23 cellular contexts compared by ENCODE assay signal in genomic region chr1:6738987-6739386, GRCh38. TPM values are rescaled to one million over a fixed set of nuclear protein-coding genes. Genes with fewer than 3 reads are reported as not detected.
DNase-seq lines count a peak whose midpoint lies in the region; ATAC-seq, FAIRE-seq and TF ChIP-seq lines count a peak whose summit lies in the region.
"Had no signal": no experiment of that assay in that cellular context is flagged by ENCODE, and none has a peak within 500 bp of the region (broad histone marks: within the 10 kb centered on the region; RNA-seq: fewer than 3 reads in every experiment).

No MANE protein-coding gene starts in this region.

- H3K36me3 Mint-ChIP-seq in activated naive CD8-positive, alpha-beta T cell treated with anti-CD3 and anti-CD28 coated beads for 36 hours = no peaks in the 10 kb centered on the region
- H3K36me3 Mint-ChIP-seq: CD14-positive monocyte; CD8-positive, alpha-beta T cell; IgD-negative memory B cell had no signal

- in situ Hi-C loops in GM12878 (cut with MboI) = no loop called here

- no peaks in the 10 kb centered on the region for H3K36me3 ChIP-seq in HCT116 (ENCODE audit: control insufficient read depth in 1 of 2, insufficient read depth in 2 of 2, low read length in 2 of 2)
- H3K36me3 ChIP-seq in GM12878 (ENCODE audit: control insufficient read depth in 2 of 2, insufficient read depth in 2 of 2, low read length in 1 of 2) = no peaks in the 10 kb centered on the region
- no peaks in the 10 kb centered on the region for H3K36me3 ChIP-seq in aorta (ENCODE audit: control insufficient read depth in 1 of 2, insufficient read depth in 2 of 2, low read length in 1 of 2)
- no peaks in the 10 kb centered on the region for H3K36me3 ChIP-seq in esophagus squamous epithelium
- H3K36me3 ChIP-seq: BLaER1 had no signal

- 76% methylated on average over 10 of the region's 22 CpGs for WGBS in GM12878 (ENCODE audit: insufficient coverage, insufficient replicate concordance, low lambda C conversion rate, missing lambda C conversion rate)
- 74 to 81% methylated on average over 18 to 22 of the region's 22 CpGs for WGBS in aorta, 2 donors
- 79 to 80% methylated on average over 14 to 22 of the region's 22 CpGs for WGBS in esophagus squamous epithelium, 2 donors

- H3K79me2 ChIP-seq in HCT116 (ENCODE audit: insufficient read depth, low read length) (no peaks in the 10 kb centered on the region), GM12878 (ENCODE audit: control insufficient read depth, insufficient read depth, low read length) (no peaks in the 10 kb centered on the region)

- peaks cover 22% of the 10 kb centered on the region for H3K27me3 Mint-ChIP-seq in activated naive CD8-positive, alpha-beta T cell treated with anti-CD3 and anti-CD28 coated beads for 36 hours

- H3K9me3 ChIP-seq in HCT116 (ENCODE audit: control insufficient read depth in 1 of 2, insufficient read depth in 1 of 2, low read depth in 1 of 2, low read length in 2 of 2) = no peaks in the 10 kb centered on the region
- no peaks in the 10 kb centered on the region for H3K9me3 ChIP-seq in GM12878 (replicated peaks; ENCODE audit: control insufficient read depth, insufficient read depth, low read length)
- no peaks in the 10 kb centered on the region for H3K9me3 ChIP-seq in aorta (ENCODE audit: control insufficient read depth, low read length)
- H3K9me3 ChIP-seq in esophagus squamous epithelium = no peaks in the 10 kb centered on the region
- H3K9me3 ChIP-seq: BLaER1 had no signal

- peaks cover 17% of the 10 kb centered on the region for H3K4me1 Mint-ChIP-seq in activated naive CD8-positive, alpha-beta T cell treated with anti-CD3 and anti-CD28 coated beads for 36 hours

- H3K27ac Mint-ChIP-seq in activated naive CD8-positive, alpha-beta T cell treated with anti-CD3 and anti-CD28 coated beads for 36 hours = no peak overlapping the region
- H3K27ac Mint-ChIP-seq: CD14-positive monocyte; CD8-positive, alpha-beta T cell; GM23338; IgD-negative memory B cell had no signal

- no peaks in the 10 kb centered on the region for H3K9me3 Mint-ChIP-seq in activated naive CD8-positive, alpha-beta T cell treated with anti-CD3 and anti-CD28 coated beads for 36 hours
- H3K9me3 Mint-ChIP-seq: CD8-positive, alpha-beta T cell; IgD-negative memory B cell had no signal

- DNase-seq in HCT116 (ENCODE audit: low read depth, low spot score) (no peak), M059J (ENCODE audit: low read depth) (peak; percentile 42), GM12878 (ENCODE audit: low read depth, low spot score) (no peak), aorta (peak; percentile 9 to 15), esophagus squamous epithelium (lab: John Stamatoyannopoulos, UW) (no peak)
- DNase-seq in activated naive CD8-positive, alpha-beta T cell treated with anti-CD3 and anti-CD28 coated beads for 36 hours = no peak
- DNase-seq: 8988T; Calu3; CD8-positive, alpha-beta T cell; DND-41; HCEC 1CT; KG1 had no signal

- TF ChIP-seq RAD21 in HCT116 (IDR thresholded peaks at IDR 0.05; ENCODE audit: low read depth) (no peak), GM12878 (IDR thresholded peaks at IDR 0.05; ENCODE audit: insufficient read depth, low read depth, low read length) (no peak)

- H2AFZ ChIP-seq in HCT116 (ENCODE audit: low read depth, low read length, poor library complexity, severe bottlenecking) (no peak overlapping the region), GM12878 (ENCODE audit: control insufficient read depth, low read depth, low read length) (no peak overlapping the region)
- H2AFZ ChIP-seq: GM23338 had no signal

- SMC1A ChIA-PET in GM12878 (lab: Charles Lee; ENCODE audit: uncharacterized antibody, unreplicated experiment) = interaction anchor here (0.6 kb wide), 1 partner anchor 57 kb away, joined by 3 read pairs; no protein-coding TSS in a partner anchor

- TF ChIP-seq EP300 in GM12878 (IDR thresholded peaks at IDR 0.05; ENCODE audit: borderline replicate concordance in 1 of 2, control insufficient read depth in 1 of 2, low read depth in 2 of 2, low read length in 2 of 2) = no peak

- H3K27me3 ChIP-seq in HCT116 (ENCODE audit: insufficient read depth, low read length) (no peaks in the 10 kb centered on the region), GM12878 (replicated peaks in 1 of 2; ENCODE audit: control insufficient read depth in 2 of 2, insufficient read depth in 2 of 2, low read length in 1 of 2) (no peaks in the 10 kb centered on the region), aorta (ENCODE audit: control insufficient read depth in 1 of 2, insufficient read depth in 2 of 2, low read length in 1 of 2) (no peaks in the 10 kb centered on the region), esophagus squamous epithelium (no peaks in the 10 kb centered on the region)
- H3K27me3 ChIP-seq: BLaER1 had no signal

- no peak overlapping the region for H3K4me3 Mint-ChIP-seq in activated naive CD8-positive, alpha-beta T cell treated with anti-CD3 and anti-CD28 coated beads for 36 hours
- H3K4me3 Mint-ChIP-seq: CD14-positive monocyte; CD8-positive, alpha-beta T cell; GM23338; IgD-negative memory B cell had no signal

- no peak for TF ChIP-seq CTCF in HCT116 (IDR thresholded peaks at IDR 0.05 in 2 of 3, conservative IDR thresholded peaks at IDR 0.05 in 1 of 3; ENCODE audit: borderline replicate concordance in 1 of 3, insufficient read depth in 1 of 3, low read depth in 2 of 3, low read length in 2 of 3)
- TF ChIP-seq CTCF in GM12878 (IDR thresholded peaks at IDR 0.05 in 2 of 3, conservative IDR thresholded peaks at IDR 0.05 in 1 of 3; ENCODE audit: control insufficient read depth in 2 of 3, extremely low read depth in 1 of 3, insufficient read depth in 1 of 3, low read depth in 3 of 3, low read length in 3 of 3) = no peak
- TF ChIP-seq CTCF in esophagus squamous epithelium (IDR thresholded peaks at IDR 0.05) = no peak

- RAD21 ChIA-PET in HCT116 (lab: Charles Lee; ENCODE audit: low non-redundant PET in 1 of 2, low total read pairs in 2 of 2, uncharacterized antibody in 2 of 2, unreplicated experiment in 2 of 2) (no interaction called here), GM12878 (lab: Charles Lee; ENCODE audit: unreplicated experiment) (no interaction called here)

- H3K9ac ChIP-seq in HCT116 (ENCODE audit: low read length) (no peak overlapping the region), GM12878 (ENCODE audit: control insufficient read depth, insufficient read depth, low read length) (no peak overlapping the region)
- H3K9ac ChIP-seq: BLaER1 had no signal

- no peak overlapping the region for H3K27ac ChIP-seq in HCT116 (ENCODE audit: low read depth, low read length)
- no peak overlapping the region for H3K27ac ChIP-seq in GM12878 (ENCODE audit: control insufficient read depth, insufficient read depth)
- H3K27ac ChIP-seq in aorta (ENCODE audit: low read depth in 1 of 2, low read length in 2 of 2) = no peak overlapping the region
- H3K27ac ChIP-seq in esophagus squamous epithelium = no peak overlapping the region
- H3K27ac ChIP-seq: BLaER1, HL-60 had no signal

- BruUV-seq in HCT116 (replicated peaks; lab: Mats Ljungman, UMichigan) (no TSS peak), GM12878 (replicated peaks; lab: Mats Ljungman, UMichigan) (no TSS peak)

- intact Hi-C loops in HCT116 (cut with micrococcal nuclease) (no loop called here), GM12878 (cut with micrococcal nuclease; ENCODE audit: unreplicated experiment) (no loop called here), aorta (cut with DNase I) (no loop called here), esophagus squamous epithelium (cut with DNase I) (no loop called here)

- FAIRE-seq in GM12878 (lab: Jason Lieb, UNC) = no peak
- FAIRE-seq: G401.6, GM12892, GM18507, H54, HepG2 had no signal

- H3K4me2 ChIP-seq in HCT116 (ENCODE audit: low read length) = peak overlapping the region; percentile 15; the same call in 1 of the 2 replicates
- H3K4me2 ChIP-seq in GM12878 (ENCODE audit: control insufficient read depth, insufficient read depth) = no peak overlapping the region
- H3K4me2 ChIP-seq: BLaER1, GM23338 had no signal

- no peak overlapping the region for H3K4me3 ChIP-seq in HCT116 (replicated peaks in 1 of 2; ENCODE audit: low read depth in 1 of 2, low read length in 2 of 2)
- H3K4me3 ChIP-seq in GM12878 = no peak overlapping the region
- H3K4me3 ChIP-seq in aorta (ENCODE audit: low read length in 2 of 2) = no peak overlapping the region
- H3K4me3 ChIP-seq in esophagus squamous epithelium = no peak overlapping the region
- H3K4me3 ChIP-seq: BLaER1, GM23338 had no signal

- POLR2A ChIA-PET in HCT116 (lab: Charles Lee) (no interaction called here), GM12878 (lab: Charles Lee) (interaction anchor here (0.6 kb wide), 1 partner anchor 266 kb away, joined by 3 read pairs; no protein-coding TSS in a partner anchor)

- TF ChIP-seq POLR2A in HCT116 (IDR thresholded peaks at IDR 0.05; ENCODE audit: borderline replicate concordance, extremely low read depth, insufficient read depth, insufficient read length) (no peak), GM12878 (IDR thresholded peaks at IDR 0.05; ENCODE audit: low read depth, low read length) (no peak), esophagus squamous epithelium (IDR thresholded peaks at IDR 0.05) (no peak)

- H4K20me1 ChIP-seq in HCT116 (ENCODE audit: insufficient read depth) = no peaks in the 10 kb centered on the region
- H4K20me1 ChIP-seq in GM12878 (ENCODE audit: control insufficient read depth, insufficient read depth) = no peaks in the 10 kb centered on the region
- H4K20me1 ChIP-seq: BLaER1 had no signal

- CTCF ChIA-PET in HCT116 (lab: Charles Lee) = no interaction called here
- CTCF ChIA-PET in GM12878 (lab: Yijun Ruan, JAX) = no interaction called here

- 0 out of 2 replicates have a peak, but pooled peaks have one; percentile 26 for ATAC-seq in HCT116
- ATAC-seq in GM12878 = no peak
- ATAC-seq in aorta (ENCODE audit: low FRiP score) = no peak
- ATAC-seq in HG02798 (IDR thresholded peaks at IDR 0.05; ENCODE audit: poor library complexity, unreplicated experiment) = no peak
- ATAC-seq: CD8-positive, alpha-beta T cell; GM23338; HepG2 had no signal

- H3K9me2 ChIP-seq in HCT116 (ENCODE audit: insufficient read depth) = no peaks in the 10 kb centered on the region

- H3K4me1 ChIP-seq in HCT116 (ENCODE audit: control insufficient read depth in 1 of 2, insufficient read depth in 2 of 2, low read length in 2 of 2) = peaks cover 0 to 7% of the 10 kb centered on the region in 2 experiments; a peak in 2 of 4 replicates
- peaks cover 9% of the 10 kb centered on the region for H3K4me1 ChIP-seq in GM12878 (ENCODE audit: control insufficient read depth, insufficient read depth, low read length)
- no peaks in the 10 kb centered on the region for H3K4me1 ChIP-seq in aorta (ENCODE audit: control insufficient read depth in 1 of 2, insufficient read depth in 2 of 2, low read length in 2 of 2)
- H3K4me1 ChIP-seq in esophagus squamous epithelium = peaks cover 10 to 15% (median 13%) of the 10 kb centered on the region in 3 donors

RNA-seq across cellular contexts. Expression of gene DNAJC11, which starts 37.4 kb away (rescaled TPM):
- total RNA-seq in HCT116 (2021; ENCODE audit: unreplicated experiment) = 75.6 TPM
- 31.7 and 41.5 TPM in 2 replicates for polyA plus RNA-seq in HCT116 (2012)
- total RNA-seq in M059J (2014; rRNA removed; shearing (Covaris generic)) = 40.3 and 46.1 TPM in 2 replicates
- total RNA-seq in GM12878 (2013; cell fraction: nucleolus; rRNA removed) = 145 and 154 TPM in 2 replicates
- total RNA-seq in GM12878 (2014; rRNA removed) = 28.3 and 28.7 TPM in 2 replicates
- total RNA-seq in GM12878 (2014; rRNA removed; fragmentation: Illumina TruSeq; extraction: Trizol) = 33.1 and 35.4 TPM in 2 replicates
- total RNA-seq in GM12878 (2021) = 49.3 and 51.8 TPM in 2 replicates
- 21.8 TPM for polyA plus RNA-seq in GM12878 (2011; ENCODE audit: low read depth)
- polyA plus RNA-seq in GM12878 (2011; rRNA removed) = 26.4 and 29.2 TPM in 2 replicates
- polyA plus RNA-seq in GM12878 (2011; cell fraction: cytosol; rRNA removed) = 25.6 and 25.8 TPM in 2 replicates
- 70.4 and 87.9 TPM in 2 replicates for polyA plus RNA-seq in GM12878 (2011; cell fraction: nucleus; rRNA removed)
- 25.6 and 38.0 TPM in 2 replicates for polyA plus RNA-seq in GM12878 (2012)
- 54.5 and 73.4 TPM in 2 replicates for polyA plus RNA-seq in GM12878 (2014; fragmentation: Illumina TruSeq; extraction: Trizol)
- 1 to 10 TPM; 5.0 to 8.6 TPM for polyA plus RNA-seq in GM12878 (2014; fragmentation: Nextera tagmentation; extraction: Ambion mirVana)
- 41.3 and 43.6 TPM in 2 replicates for polyA plus RNA-seq in GM12878 (2014; rRNA removed)
- 10 to 100 TPM; 56.9 to 58.8 TPM for polyA plus RNA-seq in GM12878 (2016; fragmentation: Nextera tagmentation; extraction: Ambion mirVana)
- 16.5 and 30.3 TPM in 2 replicates for polyA minus RNA-seq in GM12878 (2011; rRNA and poly(A)+ RNA removed)
- 9.0 and 10.2 TPM in 2 replicates for polyA minus RNA-seq in GM12878 (2011; cell fraction: cytosol; rRNA and poly(A)+ RNA removed)
- 17.7 and 32.1 TPM in 2 replicates for polyA minus RNA-seq in GM12878 (2011; cell fraction: nucleus; rRNA and poly(A)+ RNA removed)
- 10 to 100 TPM; 30.0 to 31.5 TPM for total RNA-seq in aorta
- 10 to 100 TPM; 15.5 to 24.3 TPM for polyA plus RNA-seq in aorta
- total RNA-seq in activated naive CD8-positive, alpha-beta T cell treated with anti-CD3 and anti-CD28 coated beads for 36 hours = 10 to 100 TPM; 77.6 to 83.0 TPM
- 10 to 100 TPM; 27.1 to 41.5 (median 34.7) TPM for total RNA-seq in esophagus squamous epithelium

RNA-seq across cellular contexts. Expression of gene CAMTA1, which starts 46.3 kb away (rescaled TPM):
- total RNA-seq in HCT116 (2021; ENCODE audit: unreplicated experiment) (69.5 TPM), GM12878 (2014; rRNA removed) (37.7 and 48.9 TPM in 2 replicates), GM12878 (2014; rRNA removed; fragmentation: Illumina TruSeq; extraction: Trizol) (53.4 and 64.4 TPM in 2 replicates), GM12878 (2021) (51.0 and 63.4 TPM in 2 replicates), aorta (100 to 1,000 TPM in 1 of 2 donors, 10 to 100 TPM in 1; 78.7 to 105 TPM), esophagus squamous epithelium (10 to 100 TPM; 31.3 to 77.4 (median 45.9) TPM)
- polyA plus RNA-seq in HCT116 (2012) = 33.9 and 40.0 TPM in 2 replicates
- 219 and 225 TPM in 2 replicates for total RNA-seq in M059J (2014; rRNA removed; shearing (Covaris generic))
- 66.6 and 69.6 TPM in 2 replicates for total RNA-seq in GM12878 (2013; cell fraction: nucleolus; rRNA removed)
- polyA plus RNA-seq in GM12878 (2011; ENCODE audit: low read depth) = 120 TPM
- polyA plus RNA-seq in GM12878 (2011; rRNA removed) (50.4 and 64.6 TPM in 2 replicates), GM12878 (2014; fragmentation: Illumina TruSeq; extraction: Trizol) (112 and 126 TPM in 2 replicates), GM12878 (2014; fragmentation: Nextera tagmentation; extraction: Ambion mirVana) (10 to 100 TPM; 82.2 to 93.0 TPM), GM12878 (2014; rRNA removed) (61.1 and 70.7 TPM in 2 replicates), GM12878 (2016; fragmentation: Nextera tagmentation; extraction: Ambion mirVana) (100 to 1,000 TPM; 133 to 148 TPM), aorta (100 to 1,000 TPM; 241 to 438 TPM)
- 29.1 and 44.4 TPM in 2 replicates for polyA plus RNA-seq in GM12878 (2011; cell fraction: cytosol; rRNA removed)
- polyA plus RNA-seq in GM12878 (2011; cell fraction: nucleus; rRNA removed) = 22.2 and 24.4 TPM in 2 replicates
- polyA plus RNA-seq in GM12878 (2012) = 53.8 and 56.6 TPM in 2 replicates
- polyA minus RNA-seq in GM12878 (2011; rRNA and poly(A)+ RNA removed) = 18.4 and 20.0 TPM in 2 replicates
- polyA minus RNA-seq in GM12878 (2011; cell fraction: cytosol; rRNA and poly(A)+ RNA removed) = 12.0 and 15.2 TPM in 2 replicates
- polyA minus RNA-seq in GM12878 (2011; cell fraction: nucleus; rRNA and poly(A)+ RNA removed) = 12.5 and 26.1 TPM in 2 replicates
- total RNA-seq in activated naive CD8-positive, alpha-beta T cell treated with anti-CD3 and anti-CD28 coated beads for 36 hours = 10 to 100 TPM; 70.4 to 71.4 TPM

Comparison
In these comparisons a context has a peak if more than half of its experiments do, and no peak if none do; other contexts are left out.
1. DNase-seq: peak in M059J (single experiment) and aorta (2 of 2); none in HCT116 (single experiment), GM12878 (single experiment), activated naive CD8-positive, alpha-beta T cell treated with anti-CD3 and anti-CD28 coated beads for 36 hours (single experiment) and esophagus squamous epithelium (single experiment).